In the genomic region with DNA sequence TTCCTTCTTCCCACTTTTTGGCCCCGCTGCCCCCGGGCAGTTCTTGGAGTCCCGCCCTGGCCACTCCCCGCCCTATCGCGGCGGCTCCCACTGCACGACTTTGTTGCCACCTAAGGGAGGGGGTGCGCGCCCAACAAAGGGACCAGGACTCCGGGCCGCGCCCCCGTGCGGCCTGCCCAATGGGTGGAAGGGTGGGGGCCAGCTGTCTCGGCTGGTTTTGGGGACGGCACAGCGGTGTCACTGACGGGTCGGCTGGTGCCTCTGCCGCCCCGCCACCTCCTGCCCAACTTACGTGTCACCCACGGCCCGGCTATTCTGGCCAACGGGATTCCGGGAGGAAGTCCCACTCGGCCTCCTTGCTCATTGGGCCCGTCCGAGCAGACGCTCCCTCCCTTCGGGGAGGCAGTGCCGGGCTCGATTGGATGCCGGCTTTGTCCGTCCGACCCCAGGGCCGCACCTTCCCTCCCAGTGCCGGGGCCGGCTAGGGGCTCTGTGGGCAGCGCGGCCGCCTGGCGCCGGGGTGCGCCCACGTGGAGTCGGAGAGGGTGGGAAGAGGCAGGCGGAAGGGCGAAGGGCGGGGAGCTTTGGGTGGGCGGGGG, we compare ENCODE assay signal across 1 cellular context.
TF ChIP-seq lines count a peak whose summit lies in the region.

A gene with protein sequence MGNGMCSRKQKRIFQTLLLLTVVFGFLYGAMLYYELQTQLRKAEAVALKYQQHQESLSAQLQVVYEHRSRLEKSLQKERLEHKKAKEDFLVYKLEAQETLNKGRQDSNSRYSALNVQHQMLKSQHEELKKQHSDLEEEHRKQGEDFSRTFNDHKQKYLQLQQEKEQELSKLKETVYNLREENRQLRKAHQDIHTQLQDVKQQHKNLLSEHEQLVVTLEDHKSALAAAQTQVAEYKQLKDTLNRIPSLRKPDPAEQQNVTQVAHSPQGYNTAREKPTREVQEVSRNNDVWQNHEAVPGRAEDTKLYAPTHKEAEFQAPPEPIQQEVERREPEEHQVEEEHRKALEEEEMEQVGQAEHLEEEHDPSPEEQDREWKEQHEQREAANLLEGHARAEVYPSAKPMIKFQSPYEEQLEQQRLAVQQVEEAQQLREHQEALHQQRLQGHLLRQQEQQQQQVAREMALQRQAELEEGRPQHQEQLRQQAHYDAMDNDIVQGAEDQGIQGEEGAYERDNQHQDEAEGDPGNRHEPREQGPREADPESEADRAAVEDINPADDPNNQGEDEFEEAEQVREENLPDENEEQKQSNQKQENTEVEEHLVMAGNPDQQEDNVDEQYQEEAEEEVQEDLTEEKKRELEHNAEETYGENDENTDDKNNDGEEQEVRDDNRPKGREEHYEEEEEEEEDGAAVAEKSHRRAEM (minus strand): TSS at position 314 of the 599 bp plus-strand sequence. CDS start 639 bp downstream, outside the sequence.

TF ChIP-seq in liver, 16 proteins besides CTCF, POLR2A, EP300 and RAD21 (continued from another document):
- TF ChIP-seq, protein P1, sequence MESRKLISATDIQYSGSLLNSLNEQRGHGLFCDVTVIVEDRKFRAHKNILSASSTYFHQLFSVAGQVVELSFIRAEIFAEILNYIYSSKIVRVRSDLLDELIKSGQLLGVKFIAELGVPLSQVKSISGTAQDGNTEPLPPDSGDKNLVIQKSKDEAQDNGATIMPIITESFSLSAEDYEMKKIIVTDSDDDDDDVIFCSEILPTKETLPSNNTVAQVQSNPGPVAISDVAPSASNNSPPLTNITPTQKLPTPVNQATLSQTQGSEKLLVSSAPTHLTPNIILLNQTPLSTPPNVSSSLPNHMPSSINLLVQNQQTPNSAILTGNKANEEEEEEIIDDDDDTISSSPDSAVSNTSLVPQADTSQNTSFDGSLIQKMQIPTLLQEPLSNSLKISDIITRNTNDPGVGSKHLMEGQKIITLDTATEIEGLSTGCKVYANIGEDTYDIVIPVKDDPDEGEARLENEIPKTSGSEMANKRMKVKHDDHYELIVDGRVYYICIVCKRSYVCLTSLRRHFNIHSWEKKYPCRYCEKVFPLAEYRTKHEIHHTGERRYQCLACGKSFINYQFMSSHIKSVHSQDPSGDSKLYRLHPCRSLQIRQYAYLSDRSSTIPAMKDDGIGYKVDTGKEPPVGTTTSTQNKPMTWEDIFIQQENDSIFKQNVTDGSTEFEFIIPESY (IDR thresholded peaks at IDR 0.05), result peak; percentile 49
- peak; percentile 3 to 26 for TF ChIP-seq RXRA (IDR thresholded peaks at IDR 0.05)
- TF ChIP-seq, protein P2, sequence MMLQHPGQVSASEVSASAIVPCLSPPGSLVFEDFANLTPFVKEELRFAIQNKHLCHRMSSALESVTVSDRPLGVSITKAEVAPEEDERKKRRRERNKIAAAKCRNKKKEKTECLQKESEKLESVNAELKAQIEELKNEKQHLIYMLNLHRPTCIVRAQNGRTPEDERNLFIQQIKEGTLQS (IDR thresholded peaks at IDR 0.05), result no peak
- TF ChIP-seq TAF1 (conservative IDR thresholded peaks at IDR 0.05), result peak; percentile 67
